ENCODE assay signal across 27 cellular contexts in the genomic region with DNA sequence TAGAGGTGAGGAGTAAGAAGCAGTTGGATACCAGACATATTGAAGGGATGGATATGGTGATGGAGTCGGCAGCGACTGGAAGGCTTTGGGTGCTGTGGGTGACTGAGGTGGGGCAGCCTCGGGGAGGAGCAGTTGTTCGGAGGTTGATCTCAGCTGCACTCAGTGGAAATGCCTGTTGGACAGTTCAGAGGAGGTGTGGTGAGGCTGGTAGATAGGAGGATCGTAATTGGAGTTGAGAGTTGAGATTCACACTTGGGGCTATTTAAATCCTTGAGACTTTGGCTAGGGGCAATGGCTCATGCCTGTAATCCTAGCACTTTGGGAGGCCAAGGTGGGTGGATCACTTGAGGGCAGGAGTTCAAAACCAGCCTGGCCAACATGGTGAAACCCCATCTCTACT. TPM values are rescaled to one million over a fixed set of nuclear protein-coding genes. Genes with fewer than 3 reads are reported as not detected.
DNase-seq lines count a peak whose midpoint lies in the region; ATAC-seq and TF ChIP-seq lines count a peak whose summit lies in the region.
"Had no signal": no experiment of that assay in that cellular context is flagged by ENCODE, and none has a peak within 500 bp of the region (broad histone marks: within the 10 kb centered on the region; RNA-seq: fewer than 3 reads in every experiment).

No MANE protein-coding gene starts in this region.

- no peak overlapping the region for H2AFZ ChIP-seq in neuronal stem cell (ENCODE audit: low read length)

- intact Hi-C loops in dendritic cell treated with granulocyte-macrophage colony-stimulating factor and Interleukin-4, amounts not matched to agents 40 ng/mL and 50 ng/mL, for 4 days (cut with micrococcal nuclease), result no loop called here
- intact Hi-C loops in esophagus squamous epithelium (cut with DNase I), result no loop called here

- H3K36me3 ChIP-seq in neuronal stem cell (replicated peaks in 1 of 2; ENCODE audit: control insufficient read depth in 2 of 2, insufficient read depth in 2 of 2, low read length in 2 of 2) (peaks cover 52 to 90% of the 10 kb centered on the region in 2 donors), esophagus squamous epithelium (peaks cover 9 to 100% (median 44%) of the 10 kb centered on the region in 3 donors)

- H3K36me3 Mint-ChIP-seq in stimulated activated naive CD8-positive, alpha-beta T cell treated with anti-CD3 and anti-CD28 coated beads, Interleukin-15, Interleukin-2, amounts not matched to agents 100 ng/mL and 50 ng/mL, for 24 hours (ENCODE audit: low read depth), result peaks cover 58% of the 10 kb centered on the region
- peaks cover 97% of the 10 kb centered on the region for H3K36me3 Mint-ChIP-seq in dendritic cell treated with granulocyte-macrophage colony-stimulating factor and Interleukin-4, amounts not matched to agents 40 ng/mL and 50 ng/mL, for 4 days (ENCODE audit: low read depth)
- H3K36me3 Mint-ChIP-seq in type B pancreatic cell, result peaks cover 18% of the 10 kb centered on the region
- H3K36me3 Mint-ChIP-seq in stimulated activated naive B cell treated with anti-CD40 and anti-IgM and Interleukin-4, amounts not matched to agents 10 μg/mL and 1 μg/mL and 100 μg/mL, for 72 hours, result peaks cover 67 to 86% of the 10 kb centered on the region in 2 donors

- H3K4me3 ChIP-seq in neuronal stem cell (ENCODE audit: low read length in 2 of 2) (no peak overlapping the region), esophagus squamous epithelium (no peak overlapping the region)
- H3K4me3 ChIP-seq: GM12878, SJSA1 had no signal

- peaks cover 15% of the 10 kb centered on the region for H3K4me1 Mint-ChIP-seq in stimulated activated naive CD8-positive, alpha-beta T cell treated with anti-CD3 and anti-CD28 coated beads, Interleukin-15, Interleukin-2, amounts not matched to agents 100 ng/mL and 50 ng/mL, for 24 hours (ENCODE audit: low read depth)
- peaks cover 69% of the 10 kb centered on the region for H3K4me1 Mint-ChIP-seq in dendritic cell treated with granulocyte-macrophage colony-stimulating factor and Interleukin-4, amounts not matched to agents 40 ng/mL and 50 ng/mL, for 4 days (ENCODE audit: low read depth)
- H3K4me1 Mint-ChIP-seq in type B pancreatic cell (ENCODE audit: unreplicated experiment), result peaks cover 7% of the 10 kb centered on the region
- peaks cover 29 to 43% of the 10 kb centered on the region in 2 donors for H3K4me1 Mint-ChIP-seq in stimulated activated naive B cell treated with anti-CD40 and anti-IgM and Interleukin-4, amounts not matched to agents 10 μg/mL and 1 μg/mL and 100 μg/mL, for 72 hours

- H3K23ac ChIP-seq in neuronal stem cell (ENCODE audit: low read depth, low read length, poor library complexity), result no peak overlapping the region

- H3K4me2 ChIP-seq in neuronal stem cell (ENCODE audit: insufficient read depth, low read length, poor library complexity, severe bottlenecking), result no peak overlapping the region

- ATAC-seq in stimulated activated naive CD8-positive, alpha-beta T cell treated with anti-CD3 and anti-CD28 coated beads, Interleukin-15, Interleukin-2, amounts not matched to agents 100 U/mL and 50 U/mL, for 24 hours, result no peak
- no peak for ATAC-seq in stimulated activated naive B cell treated with anti-CD40 and anti-IgM and Interleukin-4, amounts not matched to agents 10 μg/mL and 1 μg/mL and 100 μg/mL, for 72 hours (replicated peaks)
- ATAC-seq: GM12878, HCT116, PC-3 had no signal

- no peak overlapping the region for H3K9ac ChIP-seq in neuronal stem cell (ENCODE audit: low read depth, low read length, poor library complexity)

- H3K18ac ChIP-seq in neuronal stem cell (ENCODE audit: low read length), result peak overlapping the region; percentile 38

- no peak for TF ChIP-seq POLR2A in esophagus squamous epithelium (IDR thresholded peaks at IDR 0.05)

- H3K9me3 ChIP-seq in neuronal stem cell (replicated peaks in 1 of 2; ENCODE audit: control insufficient read depth in 2 of 2, insufficient read depth in 1 of 2, low read depth in 1 of 2, low read length in 2 of 2) (no peaks in the 10 kb centered on the region), esophagus squamous epithelium (no peaks in the 10 kb centered on the region)
- H3K9me3 ChIP-seq: Caco-2, SJSA1 had no signal

- H2BK12ac ChIP-seq in neuronal stem cell (ENCODE audit: low read length), result no peak overlapping the region

- H3K27ac ChIP-seq in neuronal stem cell (replicated peaks; ENCODE audit: low read length), result no peak overlapping the region
- no peak overlapping the region for H3K27ac ChIP-seq in esophagus squamous epithelium
- H3K27ac ChIP-seq: HL-60, SJSA1 had no signal

- no peak for DNase-seq in stimulated activated naive CD8-positive, alpha-beta T cell treated with anti-CD3 and anti-CD28 coated beads, Interleukin-15, Interleukin-2, amounts not matched to agents 100 U/mL and 50 U/mL, for 24 hours
- DNase-seq in neuronal stem cell (ENCODE audit: low spot score), result no peak
- no peak for DNase-seq in type B pancreatic cell (ENCODE audit: extremely low spot score, unreplicated experiment)
- DNase-seq in stimulated activated naive B cell treated with anti-CD40 and anti-IgM and Interleukin-4, amounts not matched to agents 10 μg/mL and 1 μg/mL and 100 μg/mL, for 72 hours, result no peak
- DNase-seq in HEK293T (ENCODE audit: extremely low spot score), result no peak
- DNase-seq in esophagus squamous epithelium (lab: John Stamatoyannopoulos, UW), result no peak
- DNase-seq: C1 segment of cervical spinal cord; Caco-2; CD4-positive, alpha-beta memory T cell; GDM1; NCI-H1048; NCI-H1417; NCI-H1694; NCI-H2029 treated with DMSO at 0.1 percent for 48 hours; NCI-H446 treated with DMSO at 0.1 percent for 48 hours; NCI-H526; NCI-H82; NK-92 treated with Interleukin-12 subunit alpha and Interleukin-12 subunit beta, amount 100 ng/mL, for 24 hours; PC-3; Right ventricle myocardium superior had no signal

- H3K4me3 Mint-ChIP-seq in stimulated activated naive CD8-positive, alpha-beta T cell treated with anti-CD3 and anti-CD28 coated beads, Interleukin-15, Interleukin-2, amounts not matched to agents 100 ng/mL and 50 ng/mL, for 24 hours, result no peak overlapping the region
- H3K4me3 Mint-ChIP-seq in dendritic cell treated with granulocyte-macrophage colony-stimulating factor and Interleukin-4, amounts not matched to agents 40 ng/mL and 50 ng/mL, for 4 days, result no peak overlapping the region
- peak overlapping the region; percentile 61 for H3K4me3 Mint-ChIP-seq in type B pancreatic cell
- H3K4me3 Mint-ChIP-seq in stimulated activated naive B cell treated with anti-CD40 and anti-IgM and Interleukin-4, amounts not matched to agents 10 μg/mL and 1 μg/mL and 100 μg/mL, for 72 hours, result no peak overlapping the region

- H3K79me1 ChIP-seq in neuronal stem cell (ENCODE audit: low read depth, low read length), result peaks cover 22% of the 10 kb centered on the region

- H2AK5ac ChIP-seq in neuronal stem cell (ENCODE audit: low read depth, low read length), result no peak overlapping the region

- no peaks in the 10 kb centered on the region for H3K27me3 Mint-ChIP-seq in stimulated activated naive CD8-positive, alpha-beta T cell treated with anti-CD3 and anti-CD28 coated beads, Interleukin-15, Interleukin-2, amounts not matched to agents 100 ng/mL and 50 ng/mL, for 24 hours
- H3K27me3 Mint-ChIP-seq in dendritic cell treated with granulocyte-macrophage colony-stimulating factor and Interleukin-4, amounts not matched to agents 40 ng/mL and 50 ng/mL, for 4 days, result peaks cover 11% of the 10 kb centered on the region
- no peaks in the 10 kb centered on the region for H3K27me3 Mint-ChIP-seq in type B pancreatic cell
- no peaks in the 10 kb centered on the region for H3K27me3 Mint-ChIP-seq in stimulated activated naive B cell treated with anti-CD40 and anti-IgM and Interleukin-4, amounts not matched to agents 10 μg/mL and 1 μg/mL and 100 μg/mL, for 72 hours
- H3K27me3 Mint-ChIP-seq: CD4-positive, alpha-beta memory T cell; IgD-negative memory B cell had no signal

- no peak for TF ChIP-seq CTCF in type B pancreatic cell (conservative IDR thresholded peaks at IDR 0.05)
- no peak for TF ChIP-seq CTCF in esophagus squamous epithelium (IDR thresholded peaks at IDR 0.05)

- no peak overlapping the region for H2BK15ac ChIP-seq in neuronal stem cell (ENCODE audit: low read length)

- H3K27me3 ChIP-seq in neuronal stem cell (ENCODE audit: control insufficient read depth in 3 of 3, insufficient read depth in 3 of 3, low read depth in 1 of 3, low read length in 3 of 3) (no peaks in the 10 kb centered on the region), esophagus squamous epithelium (no peaks in the 10 kb centered on the region)
- H3K27me3 ChIP-seq: SJSA1 had no signal

- no peak overlapping the region for H4K91ac ChIP-seq in neuronal stem cell (ENCODE audit: low read depth, low read length, poor library complexity)

- H3K27ac Mint-ChIP-seq in stimulated activated naive CD8-positive, alpha-beta T cell treated with anti-CD3 and anti-CD28 coated beads, Interleukin-15, Interleukin-2, amounts not matched to agents 100 ng/mL and 50 ng/mL, for 24 hours, result peak overlapping the region; percentile 24
- peak overlapping the region; percentile 71 for H3K27ac Mint-ChIP-seq in dendritic cell treated with granulocyte-macrophage colony-stimulating factor and Interleukin-4, amounts not matched to agents 40 ng/mL and 50 ng/mL, for 4 days
- peak overlapping the region; percentile 34 for H3K27ac Mint-ChIP-seq in type B pancreatic cell
- no peak overlapping the region for H3K27ac Mint-ChIP-seq in stimulated activated naive B cell treated with anti-CD40 and anti-IgM and Interleukin-4, amounts not matched to agents 10 μg/mL and 1 μg/mL and 100 μg/mL, for 72 hours
- H3K27ac Mint-ChIP-seq: IgD-negative memory B cell had no signal

- H4K8ac ChIP-seq in neuronal stem cell (ENCODE audit: low read depth, low read length), result no peak overlapping the region

- H3K14ac ChIP-seq in neuronal stem cell (ENCODE audit: low read length), result no peak overlapping the region

- CTCF ChIA-PET in HEK293T (lab: Yijun Ruan, JAX), result no interaction called here

- no peak overlapping the region for H3K4ac ChIP-seq in neuronal stem cell (ENCODE audit: low read length)

- no peak overlapping the region for H2BK5ac ChIP-seq in neuronal stem cell (ENCODE audit: low read length)

- H3K4me1 ChIP-seq in neuronal stem cell (ENCODE audit: control insufficient read depth in 2 of 2, insufficient read depth in 1 of 2, low read depth in 1 of 2, low read length in 2 of 2), result peaks cover 0 to 3% of the 10 kb centered on the region in 2 donors
- peaks cover 1 to 40% (median 2%) of the 10 kb centered on the region in 3 donors for H3K4me1 ChIP-seq in esophagus squamous epithelium
- H3K4me1 ChIP-seq: Caco-2, SJSA1 had no signal

- H3K9me3 Mint-ChIP-seq in stimulated activated naive CD8-positive, alpha-beta T cell treated with anti-CD3 and anti-CD28 coated beads, Interleukin-15, Interleukin-2, amounts not matched to agents 100 ng/mL and 50 ng/mL, for 24 hours, result no peaks in the 10 kb centered on the region
- H3K9me3 Mint-ChIP-seq in dendritic cell treated with granulocyte-macrophage colony-stimulating factor and Interleukin-4, amounts not matched to agents 40 ng/mL and 50 ng/mL, for 4 days, result no peaks in the 10 kb centered on the region
- H3K9me3 Mint-ChIP-seq in type B pancreatic cell, result no peaks in the 10 kb centered on the region
- H3K9me3 Mint-ChIP-seq in stimulated activated naive B cell treated with anti-CD40 and anti-IgM and Interleukin-4, amounts not matched to agents 10 μg/mL and 1 μg/mL and 100 μg/mL, for 72 hours, result no peaks in the 10 kb centered on the region
- H3K9me3 Mint-ChIP-seq: IgD-negative memory B cell had no signal

- H2BK120ac ChIP-seq in neuronal stem cell (ENCODE audit: low read depth, low read length), result no peak overlapping the region

- POLR2A ChIA-PET in HEK293T (lab: Yijun Ruan, JAX), result no interaction called here

- no CpG with 5 or more reads among the region's 5 CpGs for WGBS in neuronal stem cell (ENCODE audit: extremely low coverage in 2 of 2, insufficient read length in 2 of 2, insufficient replicate concordance in 1 of 2), 2 donors
- 76 to 85% methylated on average over 5 of the region's 5 CpGs for WGBS in esophagus squamous epithelium, 2 donors

RNA-seq across cellular contexts. Expression of a gene that starts 6.9 kb away (rescaled TPM):
- 92.2 TPM for polyA plus RNA-seq in neuronal stem cell (2013, experiment 1 of 2)
- 90.4 TPM for polyA plus RNA-seq in neuronal stem cell (2013, experiment 2 of 2)
- total RNA-seq in type B pancreatic cell (ENCODE audit: low replicate concordance) (101 and 105 TPM in 2 replicates), esophagus squamous epithelium (10 to 100 TPM; 82.0 to 97.3 (median 89.7) TPM)

RNA-seq across cellular contexts. Expression of a gene that starts 18.7 kb away (rescaled TPM):
- polyA plus RNA-seq in neuronal stem cell (2013, experiment 1 of 2), result 465 TPM
- 460 TPM for polyA plus RNA-seq in neuronal stem cell (2013, experiment 2 of 2)
- total RNA-seq in type B pancreatic cell (ENCODE audit: low replicate concordance) (307 and 324 TPM in 2 replicates), esophagus squamous epithelium (100 to 1,000 TPM; 417 to 745 (median 637) TPM)

RNA-seq across cellular contexts. Expression of a gene that starts 42.6 kb away (rescaled TPM):
- 0.88 TPM for polyA plus RNA-seq in neuronal stem cell (2013, experiment 1 of 2)
- 0.94 TPM for polyA plus RNA-seq in neuronal stem cell (2013, experiment 2 of 2)
- 0.26 and 3.0 TPM in 2 replicates for total RNA-seq in type B pancreatic cell (ENCODE audit: low replicate concordance)
- under 1 TPM in 3 of 4 donors, not detected in 1; 0.06 to 0.19 (median 0.08) TPM for total RNA-seq in esophagus squamous epithelium
- total RNA-seq: CD4-positive, alpha-beta memory T cell; GM12878; PC-3 had no signal
- polyA plus RNA-seq: CD4-positive, alpha-beta memory T cell; IgD-negative memory B cell had no signal

RNA-seq across cellular contexts. Expression of a gene that starts 54.3 kb away (rescaled TPM):
- 15.2 TPM for polyA plus RNA-seq in neuronal stem cell (2013, experiment 1 of 2)
- polyA plus RNA-seq in neuronal stem cell (2013, experiment 2 of 2), result 15.8 TPM
- total RNA-seq in type B pancreatic cell (ENCODE audit: low replicate concordance) (33.8 and 51.2 TPM in 2 replicates), esophagus squamous epithelium (10 to 100 TPM in 3 of 4 donors, 1 to 10 TPM in 1; 9.8 to 13.2 (median 11.2) TPM)
